ENCODE assay signal across 1 cellular context in the genomic region with DNA sequence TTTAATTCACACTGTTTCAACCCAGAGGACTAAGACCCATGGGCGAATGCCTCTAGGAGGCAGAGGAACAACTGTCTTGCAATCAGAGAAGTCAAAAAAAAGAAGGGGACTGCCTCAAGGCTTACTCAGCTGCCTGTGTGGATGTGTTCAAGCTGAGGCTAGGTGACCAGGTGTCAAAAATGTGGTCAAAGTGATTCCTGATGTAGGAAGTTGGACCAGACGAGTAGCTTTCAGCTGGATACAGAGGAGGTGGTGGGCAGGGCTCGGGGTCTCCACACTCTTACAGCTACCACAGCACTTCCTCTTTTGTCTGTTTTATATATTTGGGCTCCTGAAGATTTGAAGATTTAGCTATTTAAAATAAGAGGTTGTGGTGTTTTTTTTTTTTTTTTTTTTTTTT.
TF ChIP-seq lines count a peak whose summit lies in the region.

No MANE protein-coding gene starts in this region.

TF ChIP-seq in HepG2, 621 proteins besides CTCF, POLR2A, EP300 and RAD21 (continued from another document):
- TF ChIP-seq, protein P1, sequence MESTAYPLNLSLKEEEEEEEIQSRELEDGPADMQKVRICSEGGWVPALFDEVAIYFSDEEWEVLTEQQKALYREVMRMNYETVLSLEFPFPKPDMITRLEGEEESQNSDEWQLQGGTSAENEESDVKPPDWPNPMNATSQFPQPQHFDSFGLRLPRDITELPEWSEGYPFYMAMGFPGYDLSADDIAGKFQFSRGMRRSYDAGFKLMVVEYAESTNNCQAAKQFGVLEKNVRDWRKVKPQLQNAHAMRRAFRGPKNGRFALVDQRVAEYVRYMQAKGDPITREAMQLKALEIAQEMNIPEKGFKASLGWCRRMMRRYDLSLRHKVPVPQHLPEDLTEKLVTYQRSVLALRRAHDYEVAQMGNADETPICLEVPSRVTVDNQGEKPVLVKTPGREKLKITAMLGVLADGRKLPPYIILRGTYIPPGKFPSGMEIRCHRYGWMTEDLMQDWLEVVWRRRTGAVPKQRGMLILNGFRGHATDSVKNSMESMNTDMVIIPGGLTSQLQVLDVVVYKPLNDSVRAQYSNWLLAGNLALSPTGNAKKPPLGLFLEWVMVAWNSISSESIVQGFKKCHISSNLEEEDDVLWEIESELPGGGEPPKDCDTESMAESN (CRISPR knock-in tag; conservative IDR thresholded peaks at IDR 0.05), result no peak
- no peak for TF ChIP-seq HOXA9 (CRISPR knock-in tag; IDR thresholded peaks at IDR 0.05; ENCODE audit: borderline replicate concordance)
- no peak for TF ChIP-seq IRX3 (CRISPR knock-in tag; IDR thresholded peaks at IDR 0.05; ENCODE audit: borderline replicate concordance, low read depth)
- TF ChIP-seq GABPB1 (CRISPR knock-in tag; IDR thresholded peaks at IDR 0.05), result no peak
- TF ChIP-seq, protein P2, sequence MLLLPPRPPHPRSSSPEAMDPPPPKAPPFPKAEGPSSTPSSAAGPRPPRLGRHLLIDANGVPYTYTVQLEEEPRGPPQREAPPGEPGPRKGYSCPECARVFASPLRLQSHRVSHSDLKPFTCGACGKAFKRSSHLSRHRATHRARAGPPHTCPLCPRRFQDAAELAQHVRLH (CRISPR knock-in tag; IDR thresholded peaks at IDR 0.05; ENCODE audit: borderline replicate concordance, low read depth), result no peak
- no peak for TF ChIP-seq GATA4 (IDR thresholded peaks at IDR 0.05; ENCODE audit: borderline replicate concordance, low read depth)
- no peak for TF ChIP-seq FOXO1 (CRISPR knock-in tag; IDR thresholded peaks at IDR 0.05)
- no peak for TF ChIP-seq KMT2B (CRISPR knock-in tag; IDR thresholded peaks at IDR 0.05)
- no peak for TF ChIP-seq RAD51 (IDR thresholded peaks at IDR 0.05; ENCODE audit: borderline replicate concordance)
- no peak for TF ChIP-seq ZNF619 (CRISPR knock-in tag; IDR thresholded peaks at IDR 0.05)
- no peak for TF ChIP-seq KLF13 (CRISPR knock-in tag; IDR thresholded peaks at IDR 0.05)
- TF ChIP-seq TRIM24 (CRISPR knock-in tag; IDR thresholded peaks at IDR 0.05), result no peak
- TF ChIP-seq EEA1 (CRISPR knock-in tag; IDR thresholded peaks at IDR 0.05; ENCODE audit: borderline replicate concordance), result no peak
- TF ChIP-seq ZBTB20 (CRISPR knock-in tag; IDR thresholded peaks at IDR 0.05; ENCODE audit: borderline replicate concordance, low read depth), result no peak
